ENCODE assay signal across 1 cellular context in genomic region chr5:131814990-131815389, GRCh38.
A peak's percentile ranks its signal among the peaks of the same experiment; 100 is the strongest.
TF ChIP-seq lines count a peak whose summit lies in the region.

No MANE protein-coding gene starts in this region.

TF ChIP-seq in endothelial cell of umbilical vein, 7 proteins besides CTCF, POLR2A, EP300 and RAD21 (continued from another document):
- TF ChIP-seq POLR2AphosphoS5 (IDR thresholded peaks at IDR 0.05; ENCODE audit: insufficient read depth, low read depth, low read length) (peak; percentile 63), GATA2 (IDR thresholded peaks at IDR 0.05; ENCODE audit: insufficient read depth, insufficient read length, low read depth, low read length) (peak; percentile 66)
TF ChIP-seq in endothelial cell of umbilical vein: peak in this region for 4.
